Comparison of ENCODE assay signal across 8 cellular contexts in genomic region chr17:7589891-7590611, GRCh38. TPM values are rescaled to one million over a fixed set of nuclear protein-coding genes. Genes with fewer than 3 reads are reported as not detected.
DNase-seq lines count a peak whose midpoint lies in the region; ATAC-seq, FAIRE-seq and TF ChIP-seq lines count a peak whose summit lies in the region.

Gene SOX15, minus strand, starts transcription at chr17:7590094. Its CDS starts 418 bp downstream, at chr17:7589676.

- peak; percentile 1 to 10; a peak in 1 of 6 replicates for ATAC-seq in A549
- no peak for ATAC-seq in HG03354 (IDR thresholded peaks at IDR 0.05; ENCODE audit: poor library complexity, severe bottlenecking, unreplicated experiment)
- ATAC-seq in GM18511 (IDR thresholded peaks at IDR 0.05; ENCODE audit: unreplicated experiment) = no peak

- H3K4me2 ChIP-seq in A549 = peak within 1 kb of the TSS; percentile 44

- H3K27ac ChIP-seq in A549 (peak within 1 kb of the TSS; percentile 50 to 78; a peak in 5 of 6 replicates), HUES48 (ENCODE audit: low read depth, low read length) (peak within 1 kb of the TSS; percentile 96), duodenal mucosa (ENCODE audit: low read depth, low read length) (no peak within 1 kb of the TSS), mucosa of rectum (ENCODE audit: low read depth in 2 of 2, low read length in 2 of 2) (peak within 1 kb of the TSS in 1 of 2 donors; percentile 43)

- TF ChIP-seq EP300 in A549 (IDR thresholded peaks at IDR 0.05) = no peak

- H3K9me3 ChIP-seq in A549 = no peaks in the 10 kb centered on the region
- H3K9me3 ChIP-seq in HUES48 (ENCODE audit: control insufficient read depth, insufficient read depth, low read length) = no peaks in the 10 kb centered on the region
- H3K9me3 ChIP-seq in duodenal mucosa (ENCODE audit: control insufficient read depth in 1 of 2, low read length in 2 of 2) = no peaks in the 10 kb centered on the region
- H3K9me3 ChIP-seq in mucosa of rectum (ENCODE audit: control insufficient read depth in 2 of 2, low read length in 2 of 2) = no peaks in the 10 kb centered on the region

- 71% methylated on average over 21 of the region's 23 CpGs for WGBS in A549 (ENCODE audit: missing lambda C conversion rate)

- H3K9ac ChIP-seq in HUES48 (ENCODE audit: low read depth, low read length) (peak within 1 kb of the TSS; percentile 72), duodenal mucosa (ENCODE audit: low read depth in 1 of 2, low read length in 2 of 2) (no peak within 1 kb of the TSS), mucosa of rectum (ENCODE audit: low read depth in 1 of 2, low read length in 2 of 2) (peak within 1 kb of the TSS; percentile 32 to 50)

- H3K4me1 ChIP-seq in A549 (peaks cover 31% of the 10 kb centered on the region), HUES48 (ENCODE audit: control insufficient read depth, insufficient read depth, low read length) (peaks cover 14% of the 10 kb centered on the region), duodenal mucosa (ENCODE audit: control insufficient read depth in 1 of 2, insufficient read depth in 2 of 2, low read length in 2 of 2) (peaks cover 5 to 12% of the 10 kb centered on the region in 2 donors), mucosa of rectum (ENCODE audit: control insufficient read depth in 2 of 2, insufficient read depth in 2 of 2, low read length in 2 of 2) (peaks cover 4 to 11% of the 10 kb centered on the region in 2 donors)

- H3K27me3 ChIP-seq in HUES48 (ENCODE audit: control insufficient read depth, insufficient read depth, low read length) (no peaks in the 10 kb centered on the region), duodenal mucosa (ENCODE audit: control insufficient read depth in 1 of 2, insufficient read depth in 2 of 2, low read length in 2 of 2) (no peaks in the 10 kb centered on the region), mucosa of rectum (ENCODE audit: control insufficient read depth in 2 of 2, insufficient read depth in 2 of 2, low read length in 2 of 2) (no peaks in the 10 kb centered on the region)

- no peak for TF ChIP-seq CTCF in A549 (IDR thresholded peaks at IDR 0.05)

- DNase-seq in A549 (ENCODE audit: low read depth in 1 of 2, low spot score in 1 of 2) (no peak), GDM1 (lab: John Stamatoyannopoulos, UW) (no peak), inferior parietal cortex (ENCODE audit: extremely low spot score) (no peak)

- no peak for TF ChIP-seq RAD21 in A549 (conservative IDR thresholded peaks at IDR 0.05 in 1 of 2, IDR thresholded peaks at IDR 0.05 in 1 of 2)

- no peak for FAIRE-seq in A549 (lab: Jason Lieb, UNC)

- CTCF ChIA-PET in A549 (lab: Yijun Ruan, JAX) = interaction anchor here (0.6 to 12.1 kb wide), 23 partner anchors 11 to 234 kb away, joined by 3 to 184 read pairs (median 7); partner anchors contain the start of genes ATP1B2, CD68, DNAH2 and FXR2

- POLR2A ChIA-PET in A549 (lab: Yijun Ruan, JAX) = interaction anchor here (0.8 to 3.0 kb wide), 5 partner anchors 10 to 97 kb away, joined by 3 to 16 read pairs (median 10); partner anchors contain the start of genes CD68, SAT2 and TP53

- TF ChIP-seq POLR2A in A549 (IDR thresholded peaks at IDR 0.05; ENCODE audit: low read length) = no peak

- H3K36me3 ChIP-seq in HUES48 (ENCODE audit: control insufficient read depth, insufficient read depth, low read length) = peaks cover 60% of the 10 kb centered on the region
- peaks cover 39 to 71% of the 10 kb centered on the region in 2 donors for H3K36me3 ChIP-seq in duodenal mucosa (ENCODE audit: control insufficient read depth in 1 of 2, insufficient read depth in 2 of 2, low read length in 2 of 2)
- peaks cover 45 to 53% of the 10 kb centered on the region in 2 donors for H3K36me3 ChIP-seq in mucosa of rectum (ENCODE audit: control insufficient read depth in 2 of 2, insufficient read depth in 2 of 2, low read length in 2 of 2)

- H3K4me3 ChIP-seq in A549 (no peak within 1 kb of the TSS), HUES48 (ENCODE audit: low read depth, low read length) (peak within 1 kb of the TSS; percentile 76), duodenal mucosa (ENCODE audit: low read depth in 1 of 2, low read length in 2 of 2) (peak within 1 kb of the TSS; percentile 17 to 22), mucosa of rectum (ENCODE audit: low read length in 2 of 2) (peak within 1 kb of the TSS; percentile 31 to 45)

TF ChIP-seq in A549, 52 proteins besides CTCF, POLR2A, EP300 and RAD21:
- TF ChIP-seq HEYL (CRISPR knock-in tag; IDR thresholded peaks at IDR 0.05) (no peak), FOSL2 (IDR thresholded peaks at IDR 0.05) (no peak), FOSL2 (CRISPR knock-in tag; IDR thresholded peaks at IDR 0.05) (peak; percentile 23; the same call in 1 of the 2 replicates), JUN (IDR thresholded peaks at IDR 0.05) (peak in 1 of 2 experiments; percentile 33; a peak in 2 of 5 replicates)
TF ChIP-seq in A549: peak in this region for 2.

RNA-seq across cellular contexts. Expression of gene SOX15, which starts in this region (rescaled TPM):
- polyA plus RNA-seq in A549 (2011; rRNA removed) = 0.05 and 0.11 TPM in 2 replicates
- polyA plus RNA-seq in A549 (2012; cell fraction: cytosol; rRNA removed) = 0.17 and 0.21 TPM in 2 replicates
- polyA plus RNA-seq in A549 (2012; cell fraction: nucleus; rRNA removed) = 0.89 and 1.1 TPM in 2 replicates
- 0.19 to 0.30 TPM (median 0.22 TPM) in 3 replicates for polyA plus RNA-seq in A549 (2017; fragmentation: RNase III; extraction: RNeasy Plus Mini Kit Qiagen cat#74134 plus additional on column Dnase treatment)
- polyA minus RNA-seq in A549 (2011; rRNA and poly(A)+ RNA removed) = 0.58 TPM in 1 of 2 replicates, not detected in the other

Comparison
In these comparisons a context has a peak if more than half of its experiments do, and no peak if none do; other contexts are left out.
1. ATAC-seq: peak in A549 (2 of 2); none in HG03354 (single experiment) and GM18511 (single experiment).
2. H3K9ac ChIP-seq: peak in HUES48 (single experiment) and mucosa of rectum (2 of 2); none in duodenal mucosa (0 of 2).